In genomic region chr2:211157856-211158463, GRCh38 we compare ENCODE assay signal across 8 cellular contexts.
DNase-seq lines count a peak whose midpoint lies in the region; ATAC-seq lines count a peak whose summit lies in the region.

No MANE protein-coding gene starts in this region.

- H3K4me3 ChIP-seq in aorta (ENCODE audit: low read length in 2 of 2): no peak overlapping the region

- H3K9me3 ChIP-seq in aorta (ENCODE audit: control insufficient read depth, low read length): no peaks in the 10 kb centered on the region

- peak; percentile 43 for DNase-seq in GM03348 (ENCODE audit: low spot score)
- peak; percentile 4 for DNase-seq in GOT3 (lab: John Stamatoyannopoulos, UW)
- peak; percentile 60 for DNase-seq in LHCN-M2 (ENCODE audit: low read depth)
- DNase-seq in SIG-M5 treated with dmso at 0.1 percent for 504 hours (lab: John Stamatoyannopoulos, UW; ENCODE audit: unreplicated experiment): peak; percentile 58
- DNase-seq in activated effector memory CD4-positive, alpha-beta T cell treated with anti-CD3 and anti-CD28 coated beads, Interleukin-2, amount 50 U/mL, for 16 hours: peak; percentile 87
- peak; percentile 74 for DNase-seq in globus pallidus (ENCODE audit: low spot score)
- peak in 9 of 10 donors; percentile 40 to 91 (median 81) for DNase-seq in posterior cingulate gyrus
- DNase-seq in aorta: peak; percentile 71 to 89

- no peaks in the 10 kb centered on the region for H3K36me3 ChIP-seq in aorta (ENCODE audit: control insufficient read depth in 1 of 2, insufficient read depth in 2 of 2, low read length in 1 of 2)

- no peaks in the 10 kb centered on the region for H3K27me3 ChIP-seq in aorta (ENCODE audit: control insufficient read depth in 1 of 2, insufficient read depth in 2 of 2, low read length in 1 of 2)

- peak; percentile 83 for ATAC-seq in aorta (ENCODE audit: low FRiP score)

- intact Hi-C loops in posterior cingulate gyrus (cut with DNase I) (loop anchor here (1.0 to 5.0 kb wide), 2 partner anchors 126 to 541 kb away; no protein-coding TSS in a partner anchor), aorta (cut with DNase I) (loop anchor here in 1 of 2 donors (5.0 kb wide), 2 partner anchors 71 to 536 kb away; no protein-coding TSS in a partner anchor)

- 35 to 36% methylated on average over 5 of the region's 5 CpGs for WGBS in aorta, 2 donors

- no peaks in the 10 kb centered on the region for H3K4me1 ChIP-seq in aorta (ENCODE audit: control insufficient read depth in 1 of 2, insufficient read depth in 2 of 2, low read length in 2 of 2)

- no peak overlapping the region for H3K27ac ChIP-seq in aorta (ENCODE audit: low read depth in 1 of 2, low read length in 2 of 2)

Comparison
In these comparisons a context has a peak if more than half of its experiments do, and no peak if none do; other contexts are left out.
1. DNase-seq: peak in every context shown above with its lines; median percentile 87 in activated effector memory CD4-positive, alpha-beta T cell treated with anti-CD3 and anti-CD28 coated beads, Interleukin-2, amount 50 U/mL, for 16 hours; 81 in posterior cingulate gyrus; 80 in aorta; 74 in globus pallidus; 60 in LHCN-M2; 58 in SIG-M5 treated with dmso at 0.1 percent for 504 hours; 43 in GM03348; 4 in GOT3.